ENCODE assay signal across 8 cellular contexts in the genomic region with DNA sequence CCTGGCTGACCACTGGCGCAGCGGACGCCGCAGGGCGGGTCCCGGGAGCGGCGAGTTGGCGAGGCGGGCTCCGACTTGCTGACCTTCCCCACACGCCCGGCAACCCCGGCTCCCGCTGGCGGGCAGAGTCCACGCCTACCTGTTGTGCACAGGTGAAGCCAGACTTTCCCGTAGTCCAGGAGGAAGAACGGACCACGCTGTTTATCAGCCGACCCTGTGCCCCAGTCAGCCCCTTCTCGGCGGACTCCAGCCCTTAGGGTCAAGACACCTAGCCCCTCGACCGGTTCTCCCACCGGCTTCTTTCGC. TPM values are rescaled to one million over a fixed set of nuclear protein-coding genes. Genes with fewer than 3 reads are reported as not detected.
DNase-seq lines count a peak whose midpoint lies in the region; ATAC-seq, FAIRE-seq and TF ChIP-seq lines count a peak whose summit lies in the region.

No MANE protein-coding gene starts in this region.

- intact Hi-C loops in Caco-2 (cut with micrococcal nuclease; ENCODE audit: unreplicated experiment), result loop anchor here (1.0 kb wide), 2 partner anchors 21 to 37 kb away; partner anchors contain the start of gene DTD2

- H3K4me1 Mint-ChIP-seq in Caco-2 (ENCODE audit: low read depth, unreplicated experiment), result peaks cover 23% of the 10 kb centered on the region

- H3K4me1 ChIP-seq in Caco-2 (peaks cover under 1% of the 10 kb centered on the region), mucosa of stomach (ENCODE audit: control insufficient read depth, insufficient read depth, low read length) (no peaks in the 10 kb centered on the region)

- no peaks in the 10 kb centered on the region for H3K9me3 ChIP-seq in Caco-2
- no peaks in the 10 kb centered on the region for H3K9me3 ChIP-seq in mucosa of stomach (ENCODE audit: control insufficient read depth, low read length)

- H3K4me3 ChIP-seq in Caco-2 (ENCODE audit: low read depth, low read length) (peak overlapping the region; percentile 79), mucosa of stomach (ENCODE audit: low read length) (peak overlapping the region; percentile 98)

- peak overlapping the region; percentile 93 for H3K4me3 Mint-ChIP-seq in Caco-2 (ENCODE audit: unreplicated experiment)

- peak overlapping the region; percentile 89 for H3K27ac Mint-ChIP-seq in Caco-2 (ENCODE audit: unreplicated experiment)

- DNase-seq in Caco-2 (peak; percentile 91 to 93), UCSD-AML1 (lab: John Stamatoyannopoulos, UW; ENCODE audit: unreplicated experiment) (peak; percentile 52), epithelial cell of prostate (ENCODE audit: low read depth, low spot score) (no peak), urothelium cell line (ENCODE audit: low spot score) (peak; percentile 44), SKM-1 (lab: John Stamatoyannopoulos, UW; ENCODE audit: unreplicated experiment) (no peak)

- H3K27me3 ChIP-seq in Caco-2 (replicated peaks; ENCODE audit: control insufficient read depth, insufficient read depth, low read length), result no peaks in the 10 kb centered on the region
- H3K27me3 ChIP-seq in mucosa of stomach (ENCODE audit: control insufficient read depth, insufficient read depth, low read length), result no peaks in the 10 kb centered on the region

- peak; percentile 33 for ATAC-seq in GM19438 (IDR thresholded peaks at IDR 0.05; ENCODE audit: low read depth, unreplicated experiment)
- peak; percentile 20 for ATAC-seq in HG03565 (IDR thresholded peaks at IDR 0.05; ENCODE audit: unreplicated experiment)

- TF ChIP-seq CTCF in Caco-2 (IDR thresholded peaks at IDR 0.05; ENCODE audit: insufficient read depth in 1 of 2, low read depth in 1 of 2, low read length in 1 of 2, severe bottlenecking in 1 of 2, unreplicated experiment in 1 of 2), result no peak

- no TSS peak for BruUV-seq in Caco-2 (replicated peaks; lab: Mats Ljungman, UMichigan)

- H3K27me3 Mint-ChIP-seq in Caco-2 (ENCODE audit: insufficient read depth, unreplicated experiment), result no peaks in the 10 kb centered on the region

- POLR2A ChIA-PET in Caco-2 (lab: Charles Lee), result interaction anchor here (0.5 to 2.5 kb wide), 10 partner anchors 22 to 657 kb away, joined by 3 to 15 read pairs (median 4); partner anchors contain the start of genes ARHGAP5, DTD2 and STRN3

- no peaks in the 10 kb centered on the region for H3K9me3 Mint-ChIP-seq in Caco-2 (ENCODE audit: unreplicated experiment)

- H3K36me3 Mint-ChIP-seq in Caco-2 (ENCODE audit: insufficient read depth, unreplicated experiment), result peaks cover 13% of the 10 kb centered on the region

- CTCF ChIA-PET in Caco-2 (lab: Charles Lee), result interaction anchor here (0.9 to 1.2 kb wide), 4 partner anchors 22 to 190 kb away, joined by 4 to 11 read pairs (median 8); no protein-coding TSS in a partner anchor

- peak overlapping the region; percentile 60 for H3K27ac ChIP-seq in epithelial cell of prostate

- peak overlapping the region; percentile 86 for H3K9ac ChIP-seq in mucosa of stomach (ENCODE audit: low read length)

- no peak for FAIRE-seq in urothelium cell line (lab: Jason Lieb, UNC)

- H3K36me3 ChIP-seq in Caco-2 (ENCODE audit: control insufficient read depth, insufficient read depth, low read length) (no peaks in the 10 kb centered on the region), mucosa of stomach (ENCODE audit: control insufficient read depth, insufficient read depth, low read length) (no peaks in the 10 kb centered on the region)

RNA-seq across cellular contexts. Expression of gene HEATR5A, which starts 0.4 kb away (rescaled TPM):
- 41.9 and 55.6 TPM in 2 replicates for total RNA-seq in Caco-2 (2022)

RNA-seq across cellular contexts. Expression of gene DTD2, which starts 37.3 kb away (rescaled TPM):
- total RNA-seq in Caco-2 (2022), result 16.5 and 20.0 TPM in 2 replicates

Comparison
In these comparisons a context has a peak if more than half of its experiments do, and no peak if none do; other contexts are left out.
1. DNase-seq: peak in Caco-2 (2 of 2), UCSD-AML1 (single experiment) and urothelium cell line (single experiment); none in epithelial cell of prostate (single experiment) and SKM-1 (single experiment).